ENCODE assay signal across 8 cellular contexts in genomic region chr11:119057000-119057769, GRCh38. TPM values are rescaled to one million over a fixed set of nuclear protein-coding genes. Genes with fewer than 3 reads are reported as not detected.
A peak's percentile ranks its signal among the peaks of the same experiment; 100 is the strongest.
DNase-seq lines count a peak whose midpoint lies in the region; ATAC-seq, FAIRE-seq and TF ChIP-seq lines count a peak whose summit lies in the region.

TSS of gene HYOU1 (minus strand) at chr11:119057205. CDS start at chr11:119056160, 1,045 bp downstream.

- peak within 1 kb of the TSS; percentile 93 for H3K4me2 ChIP-seq in Loucy (ENCODE audit: low read depth, low read length, poor library complexity, severe bottlenecking)

- H3K9ac ChIP-seq in Loucy (ENCODE audit: low read depth, low read length, poor library complexity, severe bottlenecking), result peak within 1 kb of the TSS; percentile 99

- peaks cover 31% of the 10 kb centered on the region for H4K20me1 ChIP-seq in Loucy (ENCODE audit: insufficient read depth, low read length, poor library complexity, severe bottlenecking)

- peak within 1 kb of the TSS; percentile 99 for H3K27ac Mint-ChIP-seq in nephron progenitor cell
- peak within 1 kb of the TSS; percentile 99 for H3K27ac Mint-ChIP-seq in stimulated activated naive CD8-positive, alpha-beta T cell treated with anti-CD3 and anti-CD28 coated beads, Interleukin-15, amount 100 ng/mL, for 72 hours

- TF ChIP-seq CTCF in Loucy (conservative IDR thresholded peaks at IDR 0.05; ENCODE audit: low read length), result no peak; the same call in 1 of the 2 replicates
- TF ChIP-seq CTCF in fibroblast of the aortic adventitia (IDR thresholded peaks at IDR 0.05; ENCODE audit: insufficient read depth, low read length), result peak; percentile 47
- TF ChIP-seq CTCF in nephron progenitor cell (IDR thresholded peaks at IDR 0.05), result peak; percentile 24

- H3K27me3 Mint-ChIP-seq in nephron progenitor cell (ENCODE audit: low read depth, poor library complexity), result peaks cover 4% of the 10 kb centered on the region
- H3K27me3 Mint-ChIP-seq in stimulated activated naive CD8-positive, alpha-beta T cell treated with anti-CD3 and anti-CD28 coated beads, Interleukin-15, amount 100 ng/mL, for 72 hours, result no peaks in the 10 kb centered on the region

- H3K79me2 ChIP-seq in Loucy (ENCODE audit: insufficient read depth, low read length), result peaks cover 54% of the 10 kb centered on the region

- H3K36me3 ChIP-seq in Loucy (ENCODE audit: insufficient read depth, low read length), result peaks cover 30% of the 10 kb centered on the region

- peaks cover 54% of the 10 kb centered on the region for H3K36me3 Mint-ChIP-seq in nephron progenitor cell (ENCODE audit: low read depth)

- peak within 1 kb of the TSS; percentile 82 for H2AFZ ChIP-seq in Loucy (ENCODE audit: low read length)

- H3K4me3 ChIP-seq in Loucy (ENCODE audit: low read length, poor library complexity, severe bottlenecking) (peak within 1 kb of the TSS; percentile 94), fibroblast of the aortic adventitia (ENCODE audit: low read depth, low read length) (peak within 1 kb of the TSS; percentile 85)

- no peaks in the 10 kb centered on the region for H3K9me2 ChIP-seq in Loucy (replicated peaks; ENCODE audit: low read depth, low read length)

- peak within 1 kb of the TSS; percentile 94 for H3K4me3 Mint-ChIP-seq in nephron progenitor cell
- H3K4me3 Mint-ChIP-seq in stimulated activated naive CD8-positive, alpha-beta T cell treated with anti-CD3 and anti-CD28 coated beads, Interleukin-15, amount 100 ng/mL, for 72 hours, result peak within 1 kb of the TSS; percentile 91 to 96

- peak; percentile 98 for DNase-seq in ELR (ENCODE audit: low read depth)
- peak; percentile 95 for DNase-seq in H54 (ENCODE audit: insufficient read length, low spot score)
- DNase-seq in activated effector memory CD4-positive, alpha-beta T cell treated with Interleukin-2 at 50 U/mL for 16 hours, result peak; percentile 98
- DNase-seq in fibroblast of the aortic adventitia (ENCODE audit: low read depth), result peak; percentile 92
- peak; percentile 100 for DNase-seq in nephron progenitor cell
- DNase-seq in stimulated activated naive CD8-positive, alpha-beta T cell treated with anti-CD3 and anti-CD28 coated beads, Interleukin-15, amount 100 ng/mL, for 72 hours, result peak; percentile 98 to 99

- H3K4me1 Mint-ChIP-seq in nephron progenitor cell, result peaks cover 30% of the 10 kb centered on the region
- peaks cover 56% of the 10 kb centered on the region for H3K4me1 Mint-ChIP-seq in stimulated activated naive CD8-positive, alpha-beta T cell treated with anti-CD3 and anti-CD28 coated beads, Interleukin-15, amount 100 ng/mL, for 72 hours

- H3K27me3 ChIP-seq in Loucy (ENCODE audit: insufficient read depth, low read length, poor library complexity, severe bottlenecking), result peaks cover 6% of the 10 kb centered on the region

- peaks cover 4% of the 10 kb centered on the region for H3K9me3 Mint-ChIP-seq in nephron progenitor cell
- H3K9me3 Mint-ChIP-seq in stimulated activated naive CD8-positive, alpha-beta T cell treated with anti-CD3 and anti-CD28 coated beads, Interleukin-15, amount 100 ng/mL, for 72 hours, result no peaks in the 10 kb centered on the region

- FAIRE-seq in H54 (lab: Jason Lieb, UNC), result no peak

- H3K4me1 ChIP-seq in Loucy (ENCODE audit: insufficient read depth, low read length, poor library complexity, severe bottlenecking), result peaks cover 26% of the 10 kb centered on the region

- peak; percentile 95 for ATAC-seq in stimulated activated naive CD8-positive, alpha-beta T cell treated with anti-CD3 and anti-CD28 coated beads, Interleukin-15, amount 100 ng/mL, for 72 hours

- H3F3A ChIP-seq in Loucy (ENCODE audit: low read depth), result no peaks in the 10 kb centered on the region

- H3K9me3 ChIP-seq in Loucy (ENCODE audit: insufficient read depth, low read depth, low read length), result no peaks in the 10 kb centered on the region

- peak; percentile 67; the same call in 1 of the 2 replicates for TF ChIP-seq POLR2A in H54 (IDR thresholded peaks at IDR 0.05; ENCODE audit: low read depth, low read length)
- TF ChIP-seq POLR2A in Raji (IDR thresholded peaks at IDR 0.05; ENCODE audit: insufficient read depth, low read depth, low read length), result peak; percentile 79

RNA-seq across cellular contexts. Expression of gene HYOU1, which starts in this region (rescaled TPM):
- total RNA-seq in fibroblast of the aortic adventitia (ENCODE audit: low replicate concordance), result 117 and 126 TPM in 2 replicates

Comparison
In these comparisons a context has a peak if more than half of its experiments do, and no peak if none do; other contexts are left out.
1. Peak in every context shown above with its lines: DNase-seq, ATAC-seq and H3K4me3 ChIP-seq.